In genomic region chr5:173051746-173052145, GRCh38 we compare ENCODE assay signal across 1 cellular context.
A peak's percentile ranks its signal among the peaks of the same experiment; 100 is the strongest.
TF ChIP-seq lines count a peak whose summit lies in the region.

No MANE protein-coding gene starts in this region.

TF ChIP-seq in K562, 482 proteins besides CTCF, POLR2A, EP300 and RAD21:
- TF ChIP-seq, protein P1, sequence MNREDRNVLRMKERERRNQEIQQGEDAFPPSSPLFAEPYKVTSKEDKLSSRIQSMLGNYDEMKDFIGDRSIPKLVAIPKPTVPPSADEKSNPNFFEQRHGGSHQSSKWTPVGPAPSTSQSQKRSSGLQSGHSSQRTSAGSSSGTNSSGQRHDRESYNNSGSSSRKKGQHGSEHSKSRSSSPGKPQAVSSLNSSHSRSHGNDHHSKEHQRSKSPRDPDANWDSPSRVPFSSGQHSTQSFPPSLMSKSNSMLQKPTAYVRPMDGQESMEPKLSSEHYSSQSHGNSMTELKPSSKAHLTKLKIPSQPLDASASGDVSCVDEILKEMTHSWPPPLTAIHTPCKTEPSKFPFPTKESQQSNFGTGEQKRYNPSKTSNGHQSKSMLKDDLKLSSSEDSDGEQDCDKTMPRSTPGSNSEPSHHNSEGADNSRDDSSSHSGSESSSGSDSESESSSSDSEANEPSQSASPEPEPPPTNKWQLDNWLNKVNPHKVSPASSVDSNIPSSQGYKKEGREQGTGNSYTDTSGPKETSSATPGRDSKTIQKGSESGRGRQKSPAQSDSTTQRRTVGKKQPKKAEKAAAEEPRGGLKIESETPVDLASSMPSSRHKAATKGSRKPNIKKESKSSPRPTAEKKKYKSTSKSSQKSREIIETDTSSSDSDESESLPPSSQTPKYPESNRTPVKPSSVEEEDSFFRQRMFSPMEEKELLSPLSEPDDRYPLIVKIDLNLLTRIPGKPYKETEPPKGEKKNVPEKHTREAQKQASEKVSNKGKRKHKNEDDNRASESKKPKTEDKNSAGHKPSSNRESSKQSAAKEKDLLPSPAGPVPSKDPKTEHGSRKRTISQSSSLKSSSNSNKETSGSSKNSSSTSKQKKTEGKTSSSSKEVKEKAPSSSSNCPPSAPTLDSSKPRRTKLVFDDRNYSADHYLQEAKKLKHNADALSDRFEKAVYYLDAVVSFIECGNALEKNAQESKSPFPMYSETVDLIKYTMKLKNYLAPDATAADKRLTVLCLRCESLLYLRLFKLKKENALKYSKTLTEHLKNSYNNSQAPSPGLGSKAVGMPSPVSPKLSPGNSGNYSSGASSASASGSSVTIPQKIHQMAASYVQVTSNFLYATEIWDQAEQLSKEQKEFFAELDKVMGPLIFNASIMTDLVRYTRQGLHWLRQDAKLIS (CRISPR knock-in tag; IDR thresholded peaks at IDR 0.05), result no peak
- TF ChIP-seq SMARCA4 (IDR thresholded peaks at IDR 0.05) (0 out of 2 replicates have a peak, but pooled peaks have one; percentile 13), THRB (CRISPR knock-in tag; conservative IDR thresholded peaks at IDR 0.05) (no peak)
TF ChIP-seq in K562: peak in this region for 1.
